Comparison of ENCODE assay signal across 8 cellular contexts in genomic region chr7:96414931-96415292, GRCh38.
DNase-seq lines count a peak whose midpoint lies in the region; ATAC-seq and TF ChIP-seq lines count a peak whose summit lies in the region.

No MANE protein-coding gene starts in this region.

- TF ChIP-seq EP300 in sigmoid colon (IDR thresholded peaks at IDR 0.05) = no peak

- TF ChIP-seq CTCF in AG09319 (IDR thresholded peaks at IDR 0.05; ENCODE audit: low read depth, low read length) = peak; percentile 63
- peak; percentile 84 for TF ChIP-seq CTCF in GM13977 (IDR thresholded peaks at IDR 0.05; ENCODE audit: extremely low read depth, insufficient read depth, missing control alignments)
- TF ChIP-seq CTCF in heart right ventricle (IDR thresholded peaks at IDR 0.05) = peak; percentile 28 to 66 (median 51)
- peak in 3 of 4 experiments; percentile 26 to 37 (median 26) for TF ChIP-seq CTCF in sigmoid colon (IDR thresholded peaks at IDR 0.05)

- intact Hi-C loops in activated T-helper 1 cell treated with anti-CD3 and anti-CD28 coated beads, Interleukin-12 subunit alpha, Interleukin-12 subunit beta, Interleukin-2, Interleukin-4 antibody, amounts not matched to agents 30 ng/mL and 10 ng/mL and 1 ng/mL, durations not matched to agents 14 hours and 24 hours and 36 hours (cut with micrococcal nuclease) = loop anchor here (1.0 to 5.0 kb wide), 5 partner anchors 82 to 612 kb away; partner anchors contain the start of gene SEM1
- intact Hi-C loops in heart right ventricle (cut with DNase I) (loop anchor here in 6 of 10 donors (2.0 to 10.0 kb wide), 5 partner anchors 280 to 612 kb away; partner anchors contain the start of genes DLX5 (in 3 of the 6) and SEM1 (in 2 of the 6)), sigmoid colon (cut with DNase I) (loop anchor here (10.0 kb wide), 1 partner anchor 610 kb away; the partner anchor contains the start of gene DLX5)

- no peak overlapping the region for H3K4me3 ChIP-seq in heart right ventricle
- H3K4me3 ChIP-seq in sigmoid colon = no peak overlapping the region

- DNase-seq in AG09319 (ENCODE audit: extremely low read depth, low read depth) (no peak), GM13977 (ENCODE audit: low spot score) (peak; percentile 45), NCI-H526 treated with DMSO at 0.1 percent for 48 hours (lab: John Stamatoyannopoulos, UW) (peak; percentile 73), heart right ventricle (peak in 1 of 2 donors; percentile 10), sigmoid colon (no peak), kidney glomerular epithelial cell (lab: John Stamatoyannopoulos, UW) (no peak)
- peak; percentile 30 for DNase-seq in activated T-helper 1 cell treated with anti-CD3 and anti-CD28 coated beads, Interleukin-12 subunit alpha, Interleukin-12 subunit beta, Interleukin-2, Interleukin-4 antibody, amounts not matched to agents 30 ng/mL and 10 ng/mL and 1 ng/mL, durations not matched to agents 14 hours and 24 hours and 36 hours (ENCODE audit: low spot score)

- 39 to 45% methylated on average over 3 of the region's 3 CpGs for WGBS in heart right ventricle, 2 donors
- WGBS in sigmoid colon, 2 donors = 21 to 34% methylated on average over 3 of the region's 3 CpGs

- H3K4me1 Mint-ChIP-seq in activated T-helper 1 cell treated with anti-CD3 and anti-CD28 coated beads, Interleukin-12 subunit alpha, Interleukin-12 subunit beta, Interleukin-2, Interleukin-4 antibody, amounts not matched to agents 30 ng/mL and 10 ng/mL and 1 ng/mL, durations not matched to agents 14 hours and 24 hours and 36 hours (ENCODE audit: low read depth) = no peaks in the 10 kb centered on the region

- no peak overlapping the region for H3K27ac Mint-ChIP-seq in activated T-helper 1 cell treated with anti-CD3 and anti-CD28 coated beads, Interleukin-12 subunit alpha, Interleukin-12 subunit beta, Interleukin-2, Interleukin-4 antibody, amounts not matched to agents 30 ng/mL and 10 ng/mL and 1 ng/mL, durations not matched to agents 14 hours and 24 hours and 36 hours

- TF ChIP-seq POLR2A in sigmoid colon (IDR thresholded peaks at IDR 0.05) = no peak

- H3K27me3 ChIP-seq in heart right ventricle (no peaks in the 10 kb centered on the region), sigmoid colon (no peaks in the 10 kb centered on the region)

- H3K36me3 ChIP-seq in heart right ventricle = no peaks in the 10 kb centered on the region
- no peaks in the 10 kb centered on the region for H3K36me3 ChIP-seq in sigmoid colon

- no peak overlapping the region for H3K4me3 Mint-ChIP-seq in activated T-helper 1 cell treated with anti-CD3 and anti-CD28 coated beads, Interleukin-12 subunit alpha, Interleukin-12 subunit beta, Interleukin-2, Interleukin-4 antibody, amounts not matched to agents 30 ng/mL and 10 ng/mL and 1 ng/mL, durations not matched to agents 14 hours and 24 hours and 36 hours

- H3K4me1 ChIP-seq in heart right ventricle = peaks cover 0 to 28% (median 5%) of the 10 kb centered on the region in 9 donors
- H3K4me1 ChIP-seq in sigmoid colon = no peaks in the 10 kb centered on the region

- H3K9me3 ChIP-seq in heart right ventricle (no peaks in the 10 kb centered on the region), sigmoid colon (no peaks in the 10 kb centered on the region)

- H3K27me3 Mint-ChIP-seq in activated T-helper 1 cell treated with anti-CD3 and anti-CD28 coated beads, Interleukin-12 subunit alpha, Interleukin-12 subunit beta, Interleukin-2, Interleukin-4 antibody, amounts not matched to agents 30 ng/mL and 10 ng/mL and 1 ng/mL, durations not matched to agents 14 hours and 24 hours and 36 hours (ENCODE audit: insufficient read depth) = peaks cover 10% of the 10 kb centered on the region

- H3K36me3 Mint-ChIP-seq in activated T-helper 1 cell treated with anti-CD3 and anti-CD28 coated beads, Interleukin-12 subunit alpha, Interleukin-12 subunit beta, Interleukin-2, Interleukin-4 antibody, amounts not matched to agents 30 ng/mL and 10 ng/mL and 1 ng/mL, durations not matched to agents 14 hours and 24 hours and 36 hours (ENCODE audit: low read depth) = no peaks in the 10 kb centered on the region

- in situ Hi-C loops in GM13977 (cut with MboI; ENCODE audit: low pct_unique_long_range_greater_than_20kb, low sequenced_read_pairs, unreplicated experiment) = no loop called here

- ATAC-seq in HG03432 (IDR thresholded peaks at IDR 0.05; ENCODE audit: unreplicated experiment) (peak; percentile 84), heart right ventricle (peak in 5 of 8 donors; percentile 46 to 65 (median 56))

- H3K27ac ChIP-seq in heart right ventricle (no peak overlapping the region), sigmoid colon (no peak overlapping the region)

- H3K9me3 Mint-ChIP-seq in activated T-helper 1 cell treated with anti-CD3 and anti-CD28 coated beads, Interleukin-12 subunit alpha, Interleukin-12 subunit beta, Interleukin-2, Interleukin-4 antibody, amounts not matched to agents 30 ng/mL and 10 ng/mL and 1 ng/mL, durations not matched to agents 14 hours and 24 hours and 36 hours = no peaks in the 10 kb centered on the region

Comparison
In these comparisons a context has a peak if more than half of its experiments do, and no peak if none do; other contexts are left out.
1. DNase-seq: peak in GM13977 (single experiment), NCI-H526 treated with DMSO at 0.1 percent for 48 hours (single experiment) and activated T-helper 1 cell treated with anti-CD3 and anti-CD28 coated beads, Interleukin-12 subunit alpha, Interleukin-12 subunit beta, Interleukin-2, Interleukin-4 antibody, amounts not matched to agents 30 ng/mL and 10 ng/mL and 1 ng/mL, durations not matched to agents 14 hours and 24 hours and 36 hours (single experiment); none in AG09319 (single experiment), sigmoid colon (single experiment) and kidney glomerular epithelial cell (single experiment).
2. CTCF ChIP-seq: peak in every context shown above with its lines; median percentile 84 in GM13977; 63 in AG09319; 51 in heart right ventricle; 26 in sigmoid colon.